ENCODE assay signal across 8 cellular contexts in genomic region chr15:62782100-62782791, GRCh38.
A peak's percentile ranks its signal among the peaks of the same experiment; 100 is the strongest.
DNase-seq lines count a peak whose midpoint lies in the region; ATAC-seq and TF ChIP-seq lines count a peak whose summit lies in the region.

No MANE protein-coding gene starts in this region.

- peak; percentile 82 for TF ChIP-seq CTCF in Loucy (conservative IDR thresholded peaks at IDR 0.05; ENCODE audit: low read length)
- TF ChIP-seq CTCF in epithelial cell of proximal tubule (conservative IDR thresholded peaks at IDR 0.05; ENCODE audit: low read depth, low read length) = peak; percentile 84

- no peaks in the 10 kb centered on the region for H3K36me3 ChIP-seq in Loucy (ENCODE audit: insufficient read depth, low read length)

- H2AFZ ChIP-seq in Loucy (ENCODE audit: low read length) = peak overlapping the region; percentile 5; the same call in 1 of the 2 replicates

- no peaks in the 10 kb centered on the region for H4K20me1 ChIP-seq in Loucy (ENCODE audit: insufficient read depth, low read length, poor library complexity, severe bottlenecking)

- H3K9me3 ChIP-seq in Loucy (ENCODE audit: insufficient read depth, low read depth, low read length) = no peaks in the 10 kb centered on the region

- no peak for ATAC-seq in HG03095 (IDR thresholded peaks at IDR 0.05; ENCODE audit: unreplicated experiment)
- ATAC-seq in HG02981 (IDR thresholded peaks at IDR 0.05; ENCODE audit: unreplicated experiment) = no peak

- H3K27me3 ChIP-seq in Loucy (ENCODE audit: insufficient read depth, low read length, poor library complexity, severe bottlenecking) = no peaks in the 10 kb centered on the region

- H3K9ac ChIP-seq in Loucy (ENCODE audit: low read depth, low read length, poor library complexity, severe bottlenecking) = no peak overlapping the region

- no peaks in the 10 kb centered on the region for H3K4me1 ChIP-seq in Loucy (ENCODE audit: insufficient read depth, low read length, poor library complexity, severe bottlenecking)

- no peaks in the 10 kb centered on the region for H3K79me2 ChIP-seq in Loucy (ENCODE audit: insufficient read depth, low read length)

- H3F3A ChIP-seq in Loucy (ENCODE audit: low read depth) = no peaks in the 10 kb centered on the region

- no peak overlapping the region for H3K4me2 ChIP-seq in Loucy (ENCODE audit: low read depth, low read length, poor library complexity, severe bottlenecking)

- no peaks in the 10 kb centered on the region for H3K9me2 ChIP-seq in Loucy (replicated peaks; ENCODE audit: low read depth, low read length)

- DNase-seq in GDM1 (lab: John Stamatoyannopoulos, UW) (peak; percentile 22), SHP77 (lab: John Stamatoyannopoulos, UW) (peak; percentile 70 to 77), epithelial cell of proximal tubule (ENCODE audit: low read depth) (peak; percentile 91), midbrain (lab: John Stamatoyannopoulos, UW) (peak; percentile 83)
- DNase-seq in activated effector memory CD4-positive, alpha-beta T cell treated with Interleukin-2 at 50 U/mL for 16 hours = no peak

- no peak overlapping the region for H3K4me3 ChIP-seq in Loucy (ENCODE audit: low read length, poor library complexity, severe bottlenecking)
- no peak overlapping the region for H3K4me3 ChIP-seq in epithelial cell of proximal tubule (ENCODE audit: low read depth, low read length)
